Comparison of ENCODE assay signal across 10 cellular contexts in the genomic region with DNA sequence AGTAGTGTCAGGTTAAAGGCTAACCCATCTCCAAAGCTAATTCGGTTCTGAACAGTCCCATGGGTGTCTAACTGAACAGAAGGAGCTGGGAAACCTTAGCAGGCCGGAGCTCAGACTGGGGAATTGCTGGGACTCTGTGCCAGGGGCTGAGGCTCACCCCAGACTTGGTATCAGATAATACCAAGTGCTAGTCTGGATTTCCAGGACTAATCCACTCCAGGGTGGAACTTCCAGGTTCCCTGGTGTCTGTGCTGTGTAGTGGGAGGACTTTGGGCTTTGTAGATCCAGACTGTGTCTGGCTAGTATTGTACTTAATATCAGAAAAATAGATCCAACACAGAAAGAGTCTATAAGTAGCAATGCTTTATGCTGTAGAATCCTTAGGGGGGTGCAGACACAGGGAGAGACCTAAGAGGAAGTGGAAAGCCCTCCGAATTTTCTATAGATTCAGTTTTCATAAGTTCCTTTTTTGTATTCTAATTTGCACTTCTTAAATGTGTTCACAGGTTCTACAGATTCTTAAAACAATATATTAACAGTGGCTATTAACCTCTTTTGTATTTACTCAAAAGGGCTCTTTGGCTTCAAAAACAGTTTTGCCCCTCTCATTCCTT. TPM values are rescaled to one million over a fixed set of nuclear protein-coding genes. Genes with fewer than 3 reads are reported as not detected.
DNase-seq lines count a peak whose midpoint lies in the region; ATAC-seq and TF ChIP-seq lines count a peak whose summit lies in the region.
"Had no signal": no experiment of that assay in that cellular context is flagged by ENCODE, and none has a peak within 500 bp of the region (broad histone marks: within the 10 kb centered on the region; RNA-seq: fewer than 3 reads in every experiment).

No MANE protein-coding gene starts in this region.

- TSS peak; percentile 14 for BruUV-seq in Caco-2 (replicated peaks; lab: Mats Ljungman, UMichigan)

- H3K36me3 ChIP-seq in Caco-2 (ENCODE audit: control insufficient read depth, insufficient read depth, low read length) (no peaks in the 10 kb centered on the region), HUES48 (ENCODE audit: control insufficient read depth, insufficient read depth, low read length) (0 out of 2 replicates have a peak, but pooled peaks cover 5% of the 10 kb centered on the region), ascending aorta (no peaks in the 10 kb centered on the region), neural cell (ENCODE audit: insufficient read depth, low read length) (no peaks in the 10 kb centered on the region)
- H3K36me3 ChIP-seq: tibial nerve had no signal

- ATAC-seq in GM18909 (IDR thresholded peaks at IDR 0.05; ENCODE audit: poor library complexity, unreplicated experiment) = no peak

- no peak for TF ChIP-seq EP300 in neural cell (conservative IDR thresholded peaks at IDR 0.05; ENCODE audit: poor library complexity, severe bottlenecking)

- CTCF ChIA-PET in Caco-2 (lab: Charles Lee) = no interaction called here

- TF ChIP-seq CTCF in Caco-2 (IDR thresholded peaks at IDR 0.05; ENCODE audit: insufficient read depth in 1 of 2, low read depth in 1 of 2, low read length in 1 of 2, severe bottlenecking in 1 of 2, unreplicated experiment in 1 of 2) = no peak
- TF ChIP-seq CTCF in ascending aorta (IDR thresholded peaks at IDR 0.05) = no peak
- TF ChIP-seq CTCF in neural cell (IDR thresholded peaks at IDR 0.05; ENCODE audit: poor library complexity, severe bottlenecking) = no peak

- no peaks in the 10 kb centered on the region for H3K9me2 ChIP-seq in neural cell (ENCODE audit: insufficient read depth, low read length)

- H3K9ac ChIP-seq in HUES48 (ENCODE audit: low read depth, low read length) = no peak overlapping the region
- H3K9ac ChIP-seq in neural cell (ENCODE audit: low read length) = no peak overlapping the region

- H3K4me1 ChIP-seq in Caco-2 (peaks cover 4% of the 10 kb centered on the region; the same call in 1 of the 2 replicates), HUES48 (ENCODE audit: control insufficient read depth, insufficient read depth, low read length) (peaks cover 43% of the 10 kb centered on the region), ascending aorta (peaks cover 0 to 15% of the 10 kb centered on the region in 2 donors)

- H3K27me3 ChIP-seq in Caco-2 (replicated peaks; ENCODE audit: control insufficient read depth, insufficient read depth, low read length) = no peaks in the 10 kb centered on the region; the same call in 1 of the 2 replicates
- H3K27me3 ChIP-seq in HUES48 (ENCODE audit: control insufficient read depth, insufficient read depth, low read length) = no peaks in the 10 kb centered on the region
- H3K27me3 ChIP-seq in ascending aorta = no peaks in the 10 kb centered on the region
- no peaks in the 10 kb centered on the region for H3K27me3 ChIP-seq in neural cell (ENCODE audit: insufficient read depth, low read depth, low read length)
- H3K27me3 ChIP-seq: tibial nerve had no signal

- H3K27ac ChIP-seq in HUES48 (ENCODE audit: low read depth, low read length) = no peak overlapping the region
- peak overlapping the region; percentile 95 to 99 for H3K27ac ChIP-seq in ascending aorta
- H3K27ac ChIP-seq in neural cell (ENCODE audit: low read length) = no peak overlapping the region

- H3K9me3 ChIP-seq in Caco-2 (no peaks in the 10 kb centered on the region), HUES48 (ENCODE audit: control insufficient read depth, insufficient read depth, low read length) (no peaks in the 10 kb centered on the region), ascending aorta (no peaks in the 10 kb centered on the region), neural cell (ENCODE audit: low read length) (no peaks in the 10 kb centered on the region)
- H3K9me3 ChIP-seq: tibial nerve had no signal

- peak overlapping the region; percentile 80 for H3K4me2 ChIP-seq in neural cell (ENCODE audit: low read length)

- H2AFZ ChIP-seq in neural cell (ENCODE audit: low read depth, low read length) = no peak overlapping the region

- no peak overlapping the region for H3K27ac Mint-ChIP-seq in Caco-2 (ENCODE audit: unreplicated experiment)

- intact Hi-C loops in Caco-2 (cut with micrococcal nuclease; ENCODE audit: unreplicated experiment) (loop anchor here (5.0 kb wide), 1 partner anchor 202 kb away; no protein-coding TSS in a partner anchor), ascending aorta (cut with DNase I) (loop anchor here (5.0 to 10.0 kb wide), 4 partner anchors 92 to 1900 kb away; a partner anchor contains a TSS)

- POLR2A ChIA-PET in Caco-2 (lab: Charles Lee) = no interaction called here

- no peak overlapping the region for H3K4me3 Mint-ChIP-seq in Caco-2 (ENCODE audit: unreplicated experiment)

- no peaks in the 10 kb centered on the region for H3K27me3 Mint-ChIP-seq in Caco-2 (ENCODE audit: insufficient read depth, unreplicated experiment)

- peaks cover 11% of the 10 kb centered on the region for H3K36me3 Mint-ChIP-seq in Caco-2 (ENCODE audit: insufficient read depth, unreplicated experiment)

- no peak for DNase-seq in Caco-2
- DNase-seq in ascending aorta (ENCODE audit: low spot score in 2 of 2) = no peak
- no peak for DNase-seq in NCI-H345 treated with DMSO at 0.1 percent for 48 hours (lab: John Stamatoyannopoulos, UW; ENCODE audit: unreplicated experiment)
- DNase-seq in AML-193 (lab: John Stamatoyannopoulos, UW) = no peak
- DNase-seq in NCI-H1048 (lab: John Stamatoyannopoulos, UW) = no peak
- DNase-seq: NCI-H146 had no signal

- peaks cover 15% of the 10 kb centered on the region for H4K20me1 ChIP-seq in neural cell (ENCODE audit: insufficient read depth)

- H3K4me1 Mint-ChIP-seq in Caco-2 (ENCODE audit: low read depth, unreplicated experiment) = peaks cover 10% of the 10 kb centered on the region

- H3K4me3 ChIP-seq in Caco-2 (ENCODE audit: low read depth, low read length) (no peak overlapping the region), HUES48 (ENCODE audit: low read depth, low read length) (peak overlapping the region; percentile 98; the same call in 1 of the 2 replicates), ascending aorta (peak overlapping the region in 1 of 2 donors; percentile 73), neural cell (ENCODE audit: low read length) (peak overlapping the region; percentile 86)
- H3K4me3 ChIP-seq: tibial nerve had no signal

- no peaks in the 10 kb centered on the region for H3F3A ChIP-seq in neural cell (ENCODE audit: insufficient read depth, low read length, poor library complexity, severe bottlenecking)

- TF ChIP-seq RAD21 in neural cell (conservative IDR thresholded peaks at IDR 0.05) = no peak

- H3K79me2 ChIP-seq in neural cell (replicated peaks; ENCODE audit: insufficient read depth, low read length) = peaks cover 68% of the 10 kb centered on the region

- no peaks in the 10 kb centered on the region for H3K9me3 Mint-ChIP-seq in Caco-2 (ENCODE audit: unreplicated experiment)

TF ChIP-seq in neural cell, 6 proteins besides CTCF, POLR2A, EP300 and RAD21:
- TF ChIP-seq MXI1 (conservative IDR thresholded peaks at IDR 0.05; ENCODE audit: poor library complexity, severe bottlenecking) = no peak
- TF ChIP-seq, protein P1, sequence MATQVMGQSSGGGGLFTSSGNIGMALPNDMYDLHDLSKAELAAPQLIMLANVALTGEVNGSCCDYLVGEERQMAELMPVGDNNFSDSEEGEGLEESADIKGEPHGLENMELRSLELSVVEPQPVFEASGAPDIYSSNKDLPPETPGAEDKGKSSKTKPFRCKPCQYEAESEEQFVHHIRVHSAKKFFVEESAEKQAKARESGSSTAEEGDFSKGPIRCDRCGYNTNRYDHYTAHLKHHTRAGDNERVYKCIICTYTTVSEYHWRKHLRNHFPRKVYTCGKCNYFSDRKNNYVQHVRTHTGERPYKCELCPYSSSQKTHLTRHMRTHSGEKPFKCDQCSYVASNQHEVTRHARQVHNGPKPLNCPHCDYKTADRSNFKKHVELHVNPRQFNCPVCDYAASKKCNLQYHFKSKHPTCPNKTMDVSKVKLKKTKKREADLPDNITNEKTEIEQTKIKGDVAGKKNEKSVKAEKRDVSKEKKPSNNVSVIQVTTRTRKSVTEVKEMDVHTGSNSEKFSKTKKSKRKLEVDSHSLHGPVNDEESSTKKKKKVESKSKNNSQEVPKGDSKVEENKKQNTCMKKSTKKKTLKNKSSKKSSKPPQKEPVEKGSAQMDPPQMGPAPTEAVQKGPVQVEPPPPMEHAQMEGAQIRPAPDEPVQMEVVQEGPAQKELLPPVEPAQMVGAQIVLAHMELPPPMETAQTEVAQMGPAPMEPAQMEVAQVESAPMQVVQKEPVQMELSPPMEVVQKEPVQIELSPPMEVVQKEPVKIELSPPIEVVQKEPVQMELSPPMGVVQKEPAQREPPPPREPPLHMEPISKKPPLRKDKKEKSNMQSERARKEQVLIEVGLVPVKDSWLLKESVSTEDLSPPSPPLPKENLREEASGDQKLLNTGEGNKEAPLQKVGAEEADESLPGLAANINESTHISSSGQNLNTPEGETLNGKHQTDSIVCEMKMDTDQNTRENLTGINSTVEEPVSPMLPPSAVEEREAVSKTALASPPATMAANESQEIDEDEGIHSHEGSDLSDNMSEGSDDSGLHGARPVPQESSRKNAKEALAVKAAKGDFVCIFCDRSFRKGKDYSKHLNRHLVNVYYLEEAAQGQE (IDR thresholded peaks at IDR 0.05; ENCODE audit: borderline replicate concordance) = no peak
- no peak for TF ChIP-seq SMC3 (conservative IDR thresholded peaks at IDR 0.05; ENCODE audit: poor library complexity)
- TF ChIP-seq EZH2 (IDR thresholded peaks at IDR 0.05; ENCODE audit: borderline replicate concordance, insufficient read depth, low read length, poor library complexity, severe bottlenecking) = no peak
- TF ChIP-seq POLR2AphosphoS5 (IDR thresholded peaks at IDR 0.05) = no peak
- no peak for TF ChIP-seq TAF1 (IDR thresholded peaks at IDR 0.05; ENCODE audit: low read depth)

RNA-seq across cellular contexts. Expression of a gene that starts 4.1 kb away (rescaled TPM):
- total RNA-seq in Caco-2 (2022) (4.4 and 5.3 TPM in 2 replicates), ascending aorta (19.5 TPM)
- 11.2 and 12.1 TPM in 2 replicates for polyA plus RNA-seq in neural cell
- polyA minus RNA-seq in neural cell = 39.9 and 43.5 TPM in 2 replicates

Comparison
In these comparisons a context has a peak if more than half of its experiments do, and no peak if none do; other contexts are left out.
1. H3K27ac ChIP-seq: peak in ascending aorta (2 of 2); none in HUES48 (single experiment) and neural cell (single experiment).